Comparison of ENCODE assay signal across 17 cellular contexts in genomic region chr10:103762166-103762565, GRCh38.
A peak's percentile ranks its signal among the peaks of the same experiment; 100 is the strongest.
DNase-seq lines count a peak whose midpoint lies in the region; ATAC-seq and TF ChIP-seq lines count a peak whose summit lies in the region.
"Had no signal": no experiment of that assay in that cellular context is flagged by ENCODE, and none has a peak within 500 bp of the region (broad histone marks: within the 10 kb centered on the region; RNA-seq: fewer than 3 reads in every experiment).

No MANE protein-coding gene starts in this region.

- no peaks in the 10 kb centered on the region for H3K27me3 Mint-ChIP-seq in effector memory CD8-positive, alpha-beta T cell

- WGBS in esophagus squamous epithelium, 2 donors: 44 to 67% methylated on average over 2 to 4 of the region's 4 CpGs

- H3K36me3 ChIP-seq in A673 (ENCODE audit: insufficient read depth, low read length, poor library complexity, severe bottlenecking) (no peaks in the 10 kb centered on the region), esophagus squamous epithelium (peaks cover 0 to 35% (median 8%) of the 10 kb centered on the region in 3 donors)
- peaks cover 0 to 41% (median 22%) of the 10 kb centered on the region in 11 experiments; a peak in 16 of 22 replicates for H3K36me3 ChIP-seq in BLaER1 treated with 17β-estradiol and CSF1 and Interleukin-3, amounts not matched to agents 10 nM and 100 nM
- H3K36me3 ChIP-seq: SJSA1 had no signal

- H3K9me3 Mint-ChIP-seq in effector memory CD8-positive, alpha-beta T cell: no peaks in the 10 kb centered on the region
- H3K9me3 Mint-ChIP-seq in activated naive CD4-positive, alpha-beta T cell treated with anti-CD3 and anti-CD28 coated beads, Interleukin-2, amount 50 U/mL, for 72 hours: no peaks in the 10 kb centered on the region

- H3K9me3 ChIP-seq in A673 (ENCODE audit: low read depth, low read length, poor library complexity, severe bottlenecking) (no peaks in the 10 kb centered on the region), esophagus squamous epithelium (no peaks in the 10 kb centered on the region)
- no peaks in the 10 kb centered on the region for H3K9me3 ChIP-seq in BLaER1 treated with 17β-estradiol and CSF1 and Interleukin-3, amounts not matched to agents 10 nM and 100 nM (replicated peaks in 1 of 11)
- H3K9me3 ChIP-seq: SJSA1 had no signal

- no peak for TF ChIP-seq POLR2A in esophagus squamous epithelium (IDR thresholded peaks at IDR 0.05)

- no peak overlapping the region for H3K4me3 Mint-ChIP-seq in effector memory CD8-positive, alpha-beta T cell
- H3K4me3 Mint-ChIP-seq: CD14-positive monocyte had no signal

- H3K27ac ChIP-seq in A673 (ENCODE audit: low read depth, low read length, poor library complexity, severe bottlenecking) (peak overlapping the region; percentile 60), RWPE1 (peak overlapping the region; percentile 67), esophagus squamous epithelium (peak overlapping the region in 3 of 4 donors; percentile 27 to 79 (median 37))
- H3K27ac ChIP-seq in BLaER1 treated with 17β-estradiol and CSF1 and Interleukin-3, amounts not matched to agents 10 nM and 100 nM: peak overlapping the region in 10 of 11 experiments; percentile 52 to 96 (median 87); a peak in 19 of 22 replicates
- H3K27ac ChIP-seq: SJSA1 had no signal

- intact Hi-C loops in A673 (cut with micrococcal nuclease; ENCODE audit: unreplicated experiment) (no loop called here), esophagus squamous epithelium (cut with DNase I) (no loop called here)

- CTCF ChIA-PET in A673 (lab: Charles Lee): no interaction called here
- CTCF ChIA-PET in RWPE1 (lab: Yijun Ruan, JAX): interaction anchor here (0.5 kb wide), 1 partner anchor 1001 kb away, joined by 4 read pairs; no protein-coding TSS in a partner anchor

- H3K4me1 ChIP-seq in A673 (ENCODE audit: insufficient read depth, low read length, poor library complexity, severe bottlenecking) (peaks cover 36% of the 10 kb centered on the region), esophagus squamous epithelium (peaks cover 44 to 99% (median 69%) of the 10 kb centered on the region in 3 donors)
- peaks cover 98 to 100% (median 100%) of the 10 kb centered on the region in 10 experiments for H3K4me1 ChIP-seq in BLaER1 treated with 17β-estradiol and CSF1 and Interleukin-3, amounts not matched to agents 10 nM and 100 nM

- no peak overlapping the region for H3K27ac Mint-ChIP-seq in effector memory CD8-positive, alpha-beta T cell
- no peak overlapping the region for H3K27ac Mint-ChIP-seq in activated naive CD4-positive, alpha-beta T cell treated with anti-CD3 and anti-CD28 coated beads, Interleukin-2, amount 50 U/mL, for 72 hours

- no peak for ATAC-seq in effector memory CD8-positive, alpha-beta T cell (replicated peaks)
- ATAC-seq in activated naive CD4-positive, alpha-beta T cell treated with anti-CD3 and anti-CD28 coated beads, Interleukin-2, amount 50 U/mL, for 72 hours: no peak

- peak overlapping the region in 9 of 11 experiments; percentile 67 to 82 (median 75); a peak in 15 of 22 replicates for H3K9ac ChIP-seq in BLaER1 treated with 17β-estradiol and CSF1 and Interleukin-3, amounts not matched to agents 10 nM and 100 nM

- peaks cover 58 to 59% of the 10 kb centered on the region in 2 donors for H3K4me1 Mint-ChIP-seq in effector memory CD8-positive, alpha-beta T cell (ENCODE audit: low read depth in 2 of 2)

- no peaks in the 10 kb centered on the region for H3K27me3 ChIP-seq in A673 (replicated peaks; ENCODE audit: insufficient read depth, low read depth, low read length, poor library complexity)
- no peaks in the 10 kb centered on the region for H3K27me3 ChIP-seq in BLaER1 treated with 17β-estradiol and CSF1 and Interleukin-3, amounts not matched to agents 10 nM and 100 nM
- H3K27me3 ChIP-seq in esophagus squamous epithelium: no peaks in the 10 kb centered on the region
- H3K27me3 ChIP-seq: SJSA1 had no signal

- no peak for DNase-seq in A673 (ENCODE audit: low spot score)
- no peak for DNase-seq in RWPE1 (ENCODE audit: low spot score)
- no peak for DNase-seq in esophagus squamous epithelium (lab: John Stamatoyannopoulos, UW)
- DNase-seq in GM19238 (ENCODE audit: insufficient read length, low spot score): no peak
- DNase-seq in effector memory CD8-positive, alpha-beta T cell: no peak
- DNase-seq in AG20443 (ENCODE audit: low spot score): no peak
- no peak for DNase-seq in activated naive CD4-positive, alpha-beta T cell treated with anti-CD3 and anti-CD28 coated beads, Interleukin-2, amount 50 U/mL, for 72 hours (ENCODE audit: low spot score in 2 of 2)
- DNase-seq: AML-193, GDM1, MM.1S, NCI-H1048, NCI-H1417 treated with DMSO at 0.1 percent for 48 hours, NCI-H187, RPMI8226 had no signal

- peaks cover 0 to 5% (median 0%) of the 10 kb centered on the region in 11 experiments; a peak in 1 of 22 replicates for H4K20me1 ChIP-seq in BLaER1 treated with 17β-estradiol and CSF1 and Interleukin-3, amounts not matched to agents 10 nM and 100 nM

- H3K4me3 ChIP-seq in A673 (ENCODE audit: low read depth, low read length, poor library complexity, severe bottlenecking) (no peak overlapping the region), esophagus squamous epithelium (no peak overlapping the region)
- H3K4me3 ChIP-seq in BLaER1 treated with 17β-estradiol and CSF1 and Interleukin-3, amounts not matched to agents 10 nM and 100 nM: no peak overlapping the region; a peak in 2 of 20 replicates
- H3K4me3 ChIP-seq: SJSA1 had no signal

- no TSS peak for BruUV-seq in A673 (replicated peaks; lab: Mats Ljungman, UMichigan)

- peak overlapping the region; percentile 78 to 98 (median 91) for H3K4me2 ChIP-seq in BLaER1 treated with 17β-estradiol and CSF1 and Interleukin-3, amounts not matched to agents 10 nM and 100 nM

- peaks cover 11% of the 10 kb centered on the region for H3K36me3 Mint-ChIP-seq in effector memory CD8-positive, alpha-beta T cell (ENCODE audit: insufficient read depth)
- no peaks in the 10 kb centered on the region for H3K36me3 Mint-ChIP-seq in activated naive CD4-positive, alpha-beta T cell treated with anti-CD3 and anti-CD28 coated beads, Interleukin-2, amount 50 U/mL, for 72 hours
- H3K36me3 Mint-ChIP-seq: CD14-positive monocyte had no signal

- TF ChIP-seq CTCF in A673 (conservative IDR thresholded peaks at IDR 0.05; ENCODE audit: low read depth, low read length): no peak
- TF ChIP-seq CTCF in RWPE1 (conservative IDR thresholded peaks at IDR 0.05; ENCODE audit: low read depth): no peak
- no peak for TF ChIP-seq CTCF in esophagus squamous epithelium (IDR thresholded peaks at IDR 0.05)

- POLR2A ChIA-PET in A673 (lab: Charles Lee; ENCODE audit: low non-redundant PET) (no interaction called here), RWPE1 (lab: Yijun Ruan, JAX; ENCODE audit: low non-redundant PET) (no interaction called here)

Comparison
In these comparisons a context has a peak if more than half of its experiments do, and no peak if none do; other contexts are left out.
1. H3K27ac ChIP-seq: peak in every context shown above with its lines; median percentile 87 in BLaER1 treated with 17β-estradiol and CSF1 and Interleukin-3, amounts not matched to agents 10 nM and 100 nM; 67 in RWPE1; 60 in A673; 37 in esophagus squamous epithelium.